ENCODE assay signal across 13 cellular contexts in the genomic region with DNA sequence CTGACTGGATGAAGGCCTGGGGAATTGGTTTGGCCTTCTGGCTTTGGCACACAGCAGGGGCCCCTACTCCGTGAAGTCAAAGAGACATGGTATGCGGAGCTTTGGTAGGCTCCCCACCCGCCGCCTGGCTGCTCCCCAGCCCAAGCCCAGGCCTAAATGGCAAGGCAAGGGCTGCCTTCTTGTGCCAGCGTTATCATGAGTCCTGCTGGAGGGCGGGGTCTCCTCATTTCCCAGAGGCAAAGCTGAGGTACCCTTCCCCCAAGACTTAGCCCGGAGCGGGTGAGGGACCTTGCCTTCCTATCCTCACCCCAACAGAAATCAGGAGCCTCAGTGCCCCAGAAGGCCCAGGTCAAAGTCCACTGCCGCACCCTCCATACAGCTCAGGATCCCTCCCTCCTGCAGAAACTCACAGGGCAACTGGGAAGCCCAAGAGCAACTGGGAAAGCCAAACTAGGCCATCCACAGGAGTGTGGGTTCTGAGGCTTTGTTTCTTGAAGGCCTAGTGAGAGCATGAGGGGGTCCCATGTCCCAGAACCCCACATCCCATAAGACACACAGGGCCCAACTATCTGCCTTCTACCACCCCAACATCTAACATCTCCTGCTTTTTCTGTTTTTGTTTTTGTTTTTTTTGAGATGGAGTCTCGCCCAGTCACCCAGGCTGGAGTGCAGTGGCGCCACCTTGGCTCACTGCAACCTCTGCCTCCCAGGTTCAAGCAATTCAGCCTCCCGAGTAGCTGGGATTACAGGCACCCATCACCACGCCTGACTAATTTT. TPM values are rescaled to one million over a fixed set of nuclear protein-coding genes. Genes with fewer than 3 reads are reported as not detected.
DNase-seq lines count a peak whose midpoint lies in the region; ATAC-seq and TF ChIP-seq lines count a peak whose summit lies in the region.
"Had no signal": no experiment of that assay in that cellular context is flagged by ENCODE, and none has a peak within 500 bp of the region (broad histone marks: within the 10 kb centered on the region; RNA-seq: fewer than 3 reads in every experiment).

No MANE protein-coding gene starts in this region.

- POLR2A ChIA-PET in activated naive CD8-positive, alpha-beta T cell treated with anti-CD3 and anti-CD28 coated beads, Interleukin-2, amount 10 ng/mL, durations not matched to agents 7 days and 5 days (lab: Charles Lee): interaction anchor here (1.4 to 6.7 kb wide), 2 partner anchors 10 to 51 kb away, joined by 5 to 46 read pairs; a partner anchor contains a TSS

- TF ChIP-seq EP300 in tibial nerve (IDR thresholded peaks at IDR 0.05): no peak

- no peak overlapping the region for H3K4me3 ChIP-seq in tibial nerve
- H3K4me3 ChIP-seq: skin epidermis had no signal

- TF ChIP-seq CTCF in tibial nerve (IDR thresholded peaks at IDR 0.05): no peak

- no peaks in the 10 kb centered on the region for H3K9me3 ChIP-seq in tibial nerve

- H3K36me3 Mint-ChIP-seq in activated naive CD4-positive, alpha-beta T cell treated with anti-CD3 and anti-CD28 coated beads, Interleukin-2, amount 50 U/mL, for 24 hours: peaks cover 4% of the 10 kb centered on the region
- H3K36me3 Mint-ChIP-seq in activated naive CD8-positive, alpha-beta T cell treated with anti-CD3 and anti-CD28 coated beads, Interleukin-2, amount 10 ng/mL, durations not matched to agents 7 days and 5 days: peaks cover 2% of the 10 kb centered on the region
- peaks cover 6% of the 10 kb centered on the region for H3K36me3 Mint-ChIP-seq in memory B cell

- DNase-seq in activated naive CD4-positive, alpha-beta T cell (lab: John Stamatoyannopoulos, UW): no peak
- DNase-seq in activated naive CD8-positive, alpha-beta T cell treated with anti-CD3 and anti-CD28 coated beads, Interleukin-2, amount 10 ng/mL, durations not matched to agents 7 days and 5 days: no peak
- DNase-seq in memory B cell (ENCODE audit: low spot score in 2 of 2) (no peak), tibial nerve (ENCODE audit: low spot score in 2 of 2) (no peak), NCI-H2081 treated with DMSO at 0.1 percent for 48 hours (lab: John Stamatoyannopoulos, UW) (no peak), A172 (ENCODE audit: low spot score) (no peak), NCI-H128 (lab: John Stamatoyannopoulos, UW; ENCODE audit: unreplicated experiment) (no peak)
- DNase-seq: effector CD8-positive, alpha-beta T cell; hippocampal formation; NCI-H2227 treated with DMSO at 0.1 percent for 48 hours had no signal

- no peaks in the 10 kb centered on the region for H3K27me3 ChIP-seq in tibial nerve

- H3K4me1 Mint-ChIP-seq in activated naive CD4-positive, alpha-beta T cell treated with anti-CD3 and anti-CD28 coated beads, Interleukin-2, amount 50 U/mL, for 24 hours: peaks cover 64% of the 10 kb centered on the region
- peaks cover 43% of the 10 kb centered on the region for H3K4me1 Mint-ChIP-seq in activated naive CD8-positive, alpha-beta T cell treated with anti-CD3 and anti-CD28 coated beads, Interleukin-2, amount 10 ng/mL, durations not matched to agents 7 days and 5 days
- H3K4me1 Mint-ChIP-seq in memory B cell: peaks cover 54% of the 10 kb centered on the region

- TF ChIP-seq POLR2A in tibial nerve (IDR thresholded peaks at IDR 0.05): no peak

- peaks cover 0 to 32% (median 0%) of the 10 kb centered on the region in 3 donors for H3K36me3 ChIP-seq in tibial nerve

- WGBS in tibial nerve, 2 donors: 79 to 83% methylated on average over 12 to 13 of the region's 13 CpGs

- no peaks in the 10 kb centered on the region for H3K27me3 Mint-ChIP-seq in activated naive CD4-positive, alpha-beta T cell treated with anti-CD3 and anti-CD28 coated beads, Interleukin-2, amount 50 U/mL, for 24 hours
- H3K27me3 Mint-ChIP-seq in activated naive CD8-positive, alpha-beta T cell treated with anti-CD3 and anti-CD28 coated beads, Interleukin-2, amount 10 ng/mL, durations not matched to agents 7 days and 5 days: no peaks in the 10 kb centered on the region
- no peaks in the 10 kb centered on the region for H3K27me3 Mint-ChIP-seq in memory B cell

- H3K4me3 Mint-ChIP-seq in activated naive CD4-positive, alpha-beta T cell treated with anti-CD3 and anti-CD28 coated beads, Interleukin-2, amount 50 U/mL, for 24 hours: no peak overlapping the region
- no peak overlapping the region for H3K4me3 Mint-ChIP-seq in activated naive CD8-positive, alpha-beta T cell treated with anti-CD3 and anti-CD28 coated beads, Interleukin-2, amount 10 ng/mL, durations not matched to agents 7 days and 5 days
- peak overlapping the region; percentile 16 for H3K4me3 Mint-ChIP-seq in memory B cell
- H3K4me3 Mint-ChIP-seq: mesothelial cell of epicardium had no signal

- H3K27ac Mint-ChIP-seq in activated naive CD4-positive, alpha-beta T cell treated with anti-CD3 and anti-CD28 coated beads, Interleukin-2, amount 50 U/mL, for 24 hours: peak overlapping the region; percentile 96
- peak overlapping the region; percentile 94 for H3K27ac Mint-ChIP-seq in activated naive CD8-positive, alpha-beta T cell treated with anti-CD3 and anti-CD28 coated beads, Interleukin-2, amount 10 ng/mL, durations not matched to agents 7 days and 5 days
- peak overlapping the region; percentile 85 for H3K27ac Mint-ChIP-seq in memory B cell

- peak overlapping the region; percentile 28 to 80 (median 71) for H3K27ac ChIP-seq in tibial nerve

- peaks cover 0 to 47% (median 23%) of the 10 kb centered on the region in 4 donors for H3K4me1 ChIP-seq in tibial nerve

- no peak for ATAC-seq in activated naive CD8-positive, alpha-beta T cell treated with anti-CD3 and anti-CD28 coated beads, Interleukin-2, amount 10 ng/mL, durations not matched to agents 7 days and 5 days (ENCODE audit: low read depth)
- no peak for ATAC-seq in memory B cell (ENCODE audit: low read depth)

- no peaks in the 10 kb centered on the region for H3K9me3 Mint-ChIP-seq in activated naive CD4-positive, alpha-beta T cell treated with anti-CD3 and anti-CD28 coated beads, Interleukin-2, amount 50 U/mL, for 24 hours
- no peaks in the 10 kb centered on the region for H3K9me3 Mint-ChIP-seq in activated naive CD8-positive, alpha-beta T cell treated with anti-CD3 and anti-CD28 coated beads, Interleukin-2, amount 10 ng/mL, durations not matched to agents 7 days and 5 days
- no peaks in the 10 kb centered on the region for H3K9me3 Mint-ChIP-seq in memory B cell
- H3K9me3 Mint-ChIP-seq: mesothelial cell of epicardium had no signal

RNA-seq across cellular contexts. Expression of a gene that starts 9.3 kb away (rescaled TPM):
- total RNA-seq in activated naive CD8-positive, alpha-beta T cell treated with anti-CD3 and anti-CD28 coated beads, Interleukin-2, amount 10 ng/mL, durations not matched to agents 7 days and 5 days: 10 to 100 TPM; 18.3 to 23.9 TPM
- total RNA-seq in tibial nerve: 10 to 100 TPM; 10.9 to 16.5 (median 15.1) TPM
- 10.8 and 11.4 TPM in 2 replicates for total RNA-seq in A172 (2014; rRNA removed; shearing (Covaris generic))

RNA-seq across cellular contexts. Expression of a gene that starts 10.3 kb away (rescaled TPM):
- not detected for total RNA-seq in activated naive CD8-positive, alpha-beta T cell treated with anti-CD3 and anti-CD28 coated beads, Interleukin-2, amount 10 ng/mL, durations not matched to agents 7 days and 5 days
- 10 to 100 TPM in 3 of 4 donors, 1 to 10 TPM in 1; 2.4 to 19.6 (median 12.4) TPM for total RNA-seq in tibial nerve
- total RNA-seq in A172 (2014; rRNA removed; shearing (Covaris generic)): not detected in 2 replicates

RNA-seq across cellular contexts. Expression of a gene that starts 13.4 kb away (rescaled TPM):
- total RNA-seq in activated naive CD8-positive, alpha-beta T cell treated with anti-CD3 and anti-CD28 coated beads, Interleukin-2, amount 10 ng/mL, durations not matched to agents 7 days and 5 days: 1 to 10 TPM; 2.7 to 3.2 TPM
- total RNA-seq in tibial nerve: 1 to 10 TPM in 1 of 4 donors, under 1 TPM in 3; 0.30 to 5.5 (median 0.61) TPM
- 0.19 and 0.26 TPM in 2 replicates for total RNA-seq in A172 (2014; rRNA removed; shearing (Covaris generic))

RNA-seq across cellular contexts. Expression of a gene that starts 21.3 kb away (rescaled TPM):
- total RNA-seq in activated naive CD8-positive, alpha-beta T cell treated with anti-CD3 and anti-CD28 coated beads, Interleukin-2, amount 10 ng/mL, durations not matched to agents 7 days and 5 days: 1 to 10 TPM; 6.4 to 6.6 TPM
- 100 to 1,000 TPM; 101 to 131 (median 114) TPM for total RNA-seq in tibial nerve
- 43.3 and 43.6 TPM in 2 replicates for total RNA-seq in A172 (2014; rRNA removed; shearing (Covaris generic))

RNA-seq across cellular contexts. Expression of a gene that starts 41.6 kb away (rescaled TPM):
- 10 to 100 TPM; 96.3 to 96.5 TPM for total RNA-seq in activated naive CD8-positive, alpha-beta T cell treated with anti-CD3 and anti-CD28 coated beads, Interleukin-2, amount 10 ng/mL, durations not matched to agents 7 days and 5 days
- 100 to 1,000 TPM in 3 of 4 donors, 10 to 100 TPM in 1; 85.3 to 170 (median 108) TPM for total RNA-seq in tibial nerve
- total RNA-seq in A172 (2014; rRNA removed; shearing (Covaris generic)): 35.1 and 42.9 TPM in 2 replicates
